Comparison of ENCODE assay signal across 8 cellular contexts in genomic region chr19:29724102-29724641, GRCh38. TPM values are rescaled to one million over a fixed set of nuclear protein-coding genes. Genes with fewer than 3 reads are reported as not detected.
DNase-seq lines count a peak whose midpoint lies in the region; ATAC-seq and TF ChIP-seq lines count a peak whose summit lies in the region.

No MANE protein-coding gene starts in this region.

- H3K36me3 Mint-ChIP-seq in activated naive CD4-positive, alpha-beta T cell treated with anti-CD3 and anti-CD28 coated beads, Interleukin-2, amount 50 U/mL, for 72 hours = no peaks in the 10 kb centered on the region
- H3K36me3 Mint-ChIP-seq in stimulated activated naive B cell treated with anti-CD40 and anti-IgM and Interleukin-4, amounts not matched to agents 10 μg/mL and 1 μg/mL and 100 μg/mL, for 72 hours = no peaks in the 10 kb centered on the region

- H3K4me1 Mint-ChIP-seq in stimulated activated naive B cell treated with anti-CD40 and anti-IgM and Interleukin-4, amounts not matched to agents 10 μg/mL and 1 μg/mL and 100 μg/mL, for 72 hours = peaks cover 2 to 9% of the 10 kb centered on the region in 2 donors

- H3K4me3 Mint-ChIP-seq in stimulated activated naive B cell treated with anti-CD40 and anti-IgM and Interleukin-4, amounts not matched to agents 10 μg/mL and 1 μg/mL and 100 μg/mL, for 72 hours = peak overlapping the region; percentile 57 to 80

- H3K9me3 Mint-ChIP-seq in activated naive CD4-positive, alpha-beta T cell treated with anti-CD3 and anti-CD28 coated beads, Interleukin-2, amount 50 U/mL, for 72 hours = no peaks in the 10 kb centered on the region
- no peaks in the 10 kb centered on the region for H3K9me3 Mint-ChIP-seq in stimulated activated naive B cell treated with anti-CD40 and anti-IgM and Interleukin-4, amounts not matched to agents 10 μg/mL and 1 μg/mL and 100 μg/mL, for 72 hours

- no peak for TF ChIP-seq CTCF in AG04449 (IDR thresholded peaks at IDR 0.05; ENCODE audit: insufficient read depth, low read length, missing control alignments)

- POLR2A ChIA-PET in AG04449 (lab: Yijun Ruan, JAX) = no interaction called here

- DNase-seq in AG04449 (ENCODE audit: low read depth, low spot score) (no peak), iPS DF 6.9 (ENCODE audit: low read depth, low spot score) (no peak), T1000 (lab: John Stamatoyannopoulos, UW) (no peak)
- DNase-seq in Jurkat, Clone E6-1 (ENCODE audit: low read depth, low spot score) = no peak
- DNase-seq in activated naive CD4-positive, alpha-beta T cell treated with anti-CD3 and anti-CD28 coated beads, Interleukin-2, amount 50 U/mL, for 72 hours (ENCODE audit: low spot score in 2 of 2) = peak in 1 of 2 donors; percentile 16
- DNase-seq in stimulated activated naive B cell treated with anti-CD40 and anti-IgM and Interleukin-4, amounts not matched to agents 10 μg/mL and 1 μg/mL and 100 μg/mL, for 72 hours = no peak

- H3K4me3 ChIP-seq in AG04449 (ENCODE audit: low read depth, low read length) (peak overlapping the region; percentile 34), iPS DF 6.9 (ENCODE audit: low read length) (peak overlapping the region; percentile 20; the same call in 1 of the 2 replicates)
- H3K4me3 ChIP-seq in Jurkat, Clone E6-1 (ENCODE audit: low read length) = peak overlapping the region; percentile 20

- H3K4me1 ChIP-seq in iPS DF 6.9 (ENCODE audit: control insufficient read depth, insufficient read depth, low read length) = no peaks in the 10 kb centered on the region

- peak; percentile 29 to 64 for ATAC-seq in activated naive CD4-positive, alpha-beta T cell treated with anti-CD3 and anti-CD28 coated beads, Interleukin-2, amount 50 U/mL, for 72 hours
- peak; percentile 54 to 64 for ATAC-seq in stimulated activated naive B cell treated with anti-CD40 and anti-IgM and Interleukin-4, amounts not matched to agents 10 μg/mL and 1 μg/mL and 100 μg/mL, for 72 hours (replicated peaks)
- ATAC-seq in HG03097 (IDR thresholded peaks at IDR 0.05; ENCODE audit: low FRiP score, unreplicated experiment) (no peak), HG02885 (IDR thresholded peaks at IDR 0.05; ENCODE audit: poor library complexity, unreplicated experiment) (no peak)

- H3K36me3 ChIP-seq in iPS DF 6.9 (ENCODE audit: control insufficient read depth, insufficient read depth, low read length) = no peaks in the 10 kb centered on the region

- H3K27ac Mint-ChIP-seq in activated naive CD4-positive, alpha-beta T cell treated with anti-CD3 and anti-CD28 coated beads, Interleukin-2, amount 50 U/mL, for 72 hours = no peak overlapping the region
- H3K27ac Mint-ChIP-seq in stimulated activated naive B cell treated with anti-CD40 and anti-IgM and Interleukin-4, amounts not matched to agents 10 μg/mL and 1 μg/mL and 100 μg/mL, for 72 hours = no peak overlapping the region

- CTCF ChIA-PET in AG04449 (lab: Yijun Ruan, JAX) = interaction anchor here (1.7 to 3.2 kb wide), 4 partner anchors 8 to 149 kb away, joined by 5 to 23 read pairs (median 13); partner anchors contain the start of gene C19orf12

- H3K27ac ChIP-seq in iPS DF 6.9 (ENCODE audit: low read length) = no peak overlapping the region

- no CpG with 5 or more reads among the region's 39 CpGs for WGBS in iPS DF 6.9 (ENCODE audit: insufficient coverage, insufficient read length)

- no peaks in the 10 kb centered on the region for H3K9me3 ChIP-seq in iPS DF 6.9 (ENCODE audit: control insufficient read depth, insufficient read depth, low read length)

- no peaks in the 10 kb centered on the region for H3K27me3 ChIP-seq in iPS DF 6.9 (ENCODE audit: control insufficient read depth, insufficient read depth, low read length)

- peaks cover 40 to 44% of the 10 kb centered on the region in 2 donors for H3K27me3 Mint-ChIP-seq in stimulated activated naive B cell treated with anti-CD40 and anti-IgM and Interleukin-4, amounts not matched to agents 10 μg/mL and 1 μg/mL and 100 μg/mL, for 72 hours

RNA-seq across cellular contexts. Expression of gene C19orf12, which starts 9.1 kb away (rescaled TPM):
- polyA plus RNA-seq in Jurkat, Clone E6-1 (2012; ENCODE audit: insufficient read depth, insufficient read length) = 16.8 TPM
- 10 to 100 TPM; 30.9 to 33.9 TPM for total RNA-seq in activated naive CD4-positive, alpha-beta T cell treated with anti-CD3 and anti-CD28 coated beads, Interleukin-2, amount 50 U/mL, for 72 hours

RNA-seq across cellular contexts. Expression of gene PLEKHF1, which starts 58.9 kb away (rescaled TPM):
- 23.0 TPM for polyA plus RNA-seq in Jurkat, Clone E6-1 (2012; ENCODE audit: insufficient read depth, insufficient read length)
- total RNA-seq in activated naive CD4-positive, alpha-beta T cell treated with anti-CD3 and anti-CD28 coated beads, Interleukin-2, amount 50 U/mL, for 72 hours = 10 to 100 TPM; 24.3 to 29.7 TPM

Comparison
In these comparisons a context has a peak if more than half of its experiments do, and no peak if none do; other contexts are left out.
1. ATAC-seq: peak in activated naive CD4-positive, alpha-beta T cell treated with anti-CD3 and anti-CD28 coated beads, Interleukin-2, amount 50 U/mL, for 72 hours (2 of 2) and stimulated activated naive B cell treated with anti-CD40 and anti-IgM and Interleukin-4, amounts not matched to agents 10 μg/mL and 1 μg/mL and 100 μg/mL, for 72 hours (2 of 2); none in HG03097 (single experiment) and HG02885 (single experiment).
2. Peak in every context shown above with its lines, with median percentiles within 50 percentile points of each other: H3K4me3 ChIP-seq.